Comparison of ENCODE assay signal across 12 cellular contexts in genomic region chr9:127446720-127447415, GRCh38. TPM values are rescaled to one million over a fixed set of nuclear protein-coding genes. Genes with fewer than 3 reads are reported as not detected.
DNase-seq lines count a peak whose midpoint lies in the region; ATAC-seq and TF ChIP-seq lines count a peak whose summit lies in the region.
"Had no signal": no experiment of that assay in that cellular context is flagged by ENCODE, and none has a peak within 500 bp of the region (broad histone marks: within the 10 kb centered on the region; RNA-seq: fewer than 3 reads in every experiment).

No MANE protein-coding gene starts in this region.

- H3K4me1 Mint-ChIP-seq in chondrocyte (ENCODE audit: low read depth) = peaks cover 41% of the 10 kb centered on the region

- H3K4me1 ChIP-seq in lower lobe of right lung = peaks cover 22% of the 10 kb centered on the region

- TF ChIP-seq CTCF in 22Rv1 (IDR thresholded peaks at IDR 0.05) = no peak
- no peak for TF ChIP-seq CTCF in chondrocyte (IDR thresholded peaks at IDR 0.05)
- no peak for TF ChIP-seq CTCF in lower lobe of right lung (IDR thresholded peaks at IDR 0.05)

- DNase-seq in DMS53 (lab: John Stamatoyannopoulos, UW) (peak; percentile 66), chondrocyte (ENCODE audit: low spot score) (no peak), lower lobe of right lung (no peak), SHP77 treated with DMSO at 0.1 percent for 48 hours (lab: John Stamatoyannopoulos, UW) (no peak)
- DNase-seq: brain microvascular endothelial cell, NCI-H1105 treated with DMSO at 0.1 percent for 48 hours had no signal

- peak overlapping the region; percentile 95 for H3K27ac ChIP-seq in 22Rv1
- no peak overlapping the region for H3K27ac ChIP-seq in lower lobe of right lung
- H3K27ac ChIP-seq: thoracic aorta had no signal

- H3K27ac Mint-ChIP-seq in chondrocyte (ENCODE audit: unreplicated experiment) = peak overlapping the region; percentile 54

- intact Hi-C loops in lower lobe of right lung (cut with DNase I) = no loop called here

- H3K4me3 Mint-ChIP-seq in chondrocyte (ENCODE audit: unreplicated experiment) = no peak overlapping the region

- no peaks in the 10 kb centered on the region for H3K27me3 ChIP-seq in lower lobe of right lung (ENCODE audit: low read depth)
- H3K27me3 ChIP-seq: brain microvascular endothelial cell, esophagus muscularis mucosa had no signal

- H3K27me3 Mint-ChIP-seq in chondrocyte (ENCODE audit: low read depth) = no peaks in the 10 kb centered on the region

- no peaks in the 10 kb centered on the region for H3K9me3 ChIP-seq in lower lobe of right lung
- H3K9me3 ChIP-seq: esophagus muscularis mucosa had no signal

- H3K36me3 Mint-ChIP-seq in chondrocyte (ENCODE audit: low read depth) = peaks cover 62% of the 10 kb centered on the region

- ATAC-seq in lower lobe of right lung (no peak), HG02885 (IDR thresholded peaks at IDR 0.05; ENCODE audit: poor library complexity, unreplicated experiment) (no peak), HG02798 (IDR thresholded peaks at IDR 0.05; ENCODE audit: poor library complexity, unreplicated experiment) (no peak)

- H3K9me3 Mint-ChIP-seq in chondrocyte (ENCODE audit: low read depth) = peaks cover 13% of the 10 kb centered on the region

- H3K36me3 ChIP-seq in lower lobe of right lung = peaks cover 77% of the 10 kb centered on the region

- no peak overlapping the region for H3K4me3 ChIP-seq in lower lobe of right lung
- H3K4me3 ChIP-seq: esophagus muscularis mucosa, thoracic aorta had no signal

TF ChIP-seq in PFSK-1, 5 proteins besides CTCF, POLR2A, EP300 and RAD21:
- TF ChIP-seq TAF1 (IDR thresholded peaks at IDR 0.05; ENCODE audit: borderline replicate concordance, insufficient read depth, low read length) (peak; percentile 20; the same call in 1 of the 2 replicates), POLR2AphosphoS5 (IDR thresholded peaks at IDR 0.05; ENCODE audit: low read depth, low read length) (0 out of 2 replicates have a peak, but pooled peaks have one; percentile 8), REST (IDR thresholded peaks at IDR 0.05; ENCODE audit: insufficient read depth in 1 of 2, low read depth in 2 of 2, low read length in 2 of 2) (no peak), SIN3A (IDR thresholded peaks at IDR 0.05; ENCODE audit: borderline replicate concordance, insufficient read depth, low read length) (no peak)
TF ChIP-seq in PFSK-1: peak in this region for 2.

RNA-seq across cellular contexts. Expression of gene RPL12, which starts 4.3 kb away (rescaled TPM):
- 3,048 TPM for polyA plus RNA-seq in PFSK-1 (2012; ENCODE audit: insufficient read length, low read depth)
- total RNA-seq in chondrocyte (834 to 848 TPM (median 848 TPM) in 3 replicates), lower lobe of right lung (1,018 TPM)

RNA-seq across cellular contexts. Expression of gene LRSAM1, which starts 4.4 kb away (rescaled TPM):
- 27.8 TPM for polyA plus RNA-seq in PFSK-1 (2012; ENCODE audit: insufficient read length, low read depth)
- total RNA-seq in chondrocyte (25.6 to 29.3 TPM (median 27.5 TPM) in 3 replicates), lower lobe of right lung (25.9 TPM)

RNA-seq across cellular contexts. Expression of gene ZNF79, which starts 22.7 kb away (rescaled TPM):
- polyA plus RNA-seq in PFSK-1 (2012; ENCODE audit: insufficient read length, low read depth) = 6.7 TPM
- total RNA-seq in chondrocyte (7.9 to 9.0 TPM (median 8.3 TPM) in 3 replicates), lower lobe of right lung (9.5 TPM)

RNA-seq across cellular contexts. Expression of gene SLC2A8, which starts 49.9 kb away (rescaled TPM):
- 35.7 TPM for polyA plus RNA-seq in PFSK-1 (2012; ENCODE audit: insufficient read length, low read depth)
- total RNA-seq in chondrocyte (14.1 to 16.4 TPM (median 15.3 TPM) in 3 replicates), lower lobe of right lung (18.5 TPM)
